Comparison of ENCODE assay signal across 21 cellular contexts in genomic region chr17:42475121-42475520, GRCh38. TPM values are rescaled to one million over a fixed set of nuclear protein-coding genes. Genes with fewer than 3 reads are reported as not detected.
DNase-seq lines count a peak whose midpoint lies in the region; ATAC-seq and TF ChIP-seq lines count a peak whose summit lies in the region.
"Had no signal": no experiment of that assay in that cellular context is flagged by ENCODE, and none has a peak within 500 bp of the region (broad histone marks: within the 10 kb centered on the region; RNA-seq: fewer than 3 reads in every experiment).

No MANE protein-coding gene starts in this region.

- H3K4me3 Mint-ChIP-seq in glutamatergic neuron (ENCODE audit: unreplicated experiment) = peak overlapping the region; percentile 34
- H3K4me3 Mint-ChIP-seq in stimulated activated naive B cell treated with anti-CD40 and anti-IgM and Interleukin-4, amounts not matched to agents 10 μg/mL and 1 μg/mL and 100 μg/mL, for 72 hours = peak overlapping the region in 1 of 2 donors; percentile 16
- H3K4me3 Mint-ChIP-seq: activated CD8-positive, alpha-beta memory T cell treated with anti-CD3 and anti-CD28 coated beads, Interleukin-2, amount 10 ng/mL, durations not matched to agents 7 days and 5 days; endodermal cell; neural crest cell had no signal

- DNase-seq in KBM-7 = peak; percentile 18
- DNase-seq in NCI-H2171 treated with DMSO at 0.1 percent for 48 hours (lab: John Stamatoyannopoulos, UW) = peak; percentile 87
- no peak for DNase-seq in glutamatergic neuron
- no peak for DNase-seq in stimulated activated naive B cell treated with anti-CD40 and anti-IgM and Interleukin-4, amounts not matched to agents 10 μg/mL and 1 μg/mL and 100 μg/mL, for 72 hours
- DNase-seq in NCI-H526 (lab: John Stamatoyannopoulos, UW) = no peak
- no peak for DNase-seq in NCI-H1092 treated with DMSO at 0.1 percent for 48 hours (lab: John Stamatoyannopoulos, UW)
- DNase-seq in 8988T = no peak
- DNase-seq: activated CD4-positive, alpha-beta T cell treated with anti-CD3 and anti-CD28 coated beads for 48 hours; activated CD8-positive, alpha-beta memory T cell treated with anti-CD3 and anti-CD28 coated beads, Interleukin-2, amount 10 ng/mL, durations not matched to agents 7 days and 5 days; BE2C; Caco-2; endodermal cell; H7; left cardiac atrium; NCI-H1417; SK-N-SH; T-helper 9 cell had no signal

- no peaks in the 10 kb centered on the region for H3K9me3 Mint-ChIP-seq in glutamatergic neuron (ENCODE audit: unreplicated experiment)
- H3K9me3 Mint-ChIP-seq in stimulated activated naive B cell treated with anti-CD40 and anti-IgM and Interleukin-4, amounts not matched to agents 10 μg/mL and 1 μg/mL and 100 μg/mL, for 72 hours = no peaks in the 10 kb centered on the region
- H3K9me3 Mint-ChIP-seq: endodermal cell; neural crest cell; stimulated activated naive CD8-positive, alpha-beta T cell treated with anti-CD3 and anti-CD28 coated beads, Interleukin-15, Interleukin-2, amounts not matched to agents 100 ng/mL and 50 ng/mL, for 24 hours had no signal

- TF ChIP-seq CTCF in glutamatergic neuron (IDR thresholded peaks at IDR 0.05; ENCODE audit: partially characterized antibody, unreplicated experiment) = no peak

- peaks cover 2% of the 10 kb centered on the region for H3K27me3 Mint-ChIP-seq in glutamatergic neuron (ENCODE audit: unreplicated experiment)
- H3K27me3 Mint-ChIP-seq in stimulated activated naive B cell treated with anti-CD40 and anti-IgM and Interleukin-4, amounts not matched to agents 10 μg/mL and 1 μg/mL and 100 μg/mL, for 72 hours = no peaks in the 10 kb centered on the region
- H3K27me3 Mint-ChIP-seq: progenitor cell of endocrine pancreas had no signal

- in situ Hi-C loops in KBM-7 (cut with MboI; ENCODE audit: low pct_unique_long_range_greater_than_20kb, low sequenced_read_pairs) = no loop called here

- H3K27ac Mint-ChIP-seq in glutamatergic neuron (ENCODE audit: unreplicated experiment) = no peak overlapping the region
- H3K27ac Mint-ChIP-seq in stimulated activated naive B cell treated with anti-CD40 and anti-IgM and Interleukin-4, amounts not matched to agents 10 μg/mL and 1 μg/mL and 100 μg/mL, for 72 hours = no peak overlapping the region
- H3K27ac Mint-ChIP-seq: activated CD8-positive, alpha-beta memory T cell treated with anti-CD3 and anti-CD28 coated beads, Interleukin-2, amount 10 ng/mL, durations not matched to agents 7 days and 5 days; endodermal cell; stimulated activated naive CD8-positive, alpha-beta T cell treated with anti-CD3 and anti-CD28 coated beads, Interleukin-15, Interleukin-2, amounts not matched to agents 100 ng/mL and 50 ng/mL, for 24 hours had no signal

- no peaks in the 10 kb centered on the region for H3K36me3 Mint-ChIP-seq in glutamatergic neuron (ENCODE audit: unreplicated experiment)
- H3K36me3 Mint-ChIP-seq in stimulated activated naive B cell treated with anti-CD40 and anti-IgM and Interleukin-4, amounts not matched to agents 10 μg/mL and 1 μg/mL and 100 μg/mL, for 72 hours = peaks cover 62 to 65% of the 10 kb centered on the region in 2 donors

- H3K4me1 Mint-ChIP-seq in glutamatergic neuron (ENCODE audit: low read depth, unreplicated experiment) = peaks cover 10% of the 10 kb centered on the region
- peaks cover 10 to 18% of the 10 kb centered on the region in 2 donors for H3K4me1 Mint-ChIP-seq in stimulated activated naive B cell treated with anti-CD40 and anti-IgM and Interleukin-4, amounts not matched to agents 10 μg/mL and 1 μg/mL and 100 μg/mL, for 72 hours
- H3K4me1 Mint-ChIP-seq: neural crest cell had no signal

- ATAC-seq in stimulated activated naive B cell treated with anti-CD40 and anti-IgM and Interleukin-4, amounts not matched to agents 10 μg/mL and 1 μg/mL and 100 μg/mL, for 72 hours (replicated peaks) = peak; percentile 33 to 44
- no peak for ATAC-seq in HG02642 (IDR thresholded peaks at IDR 0.05; ENCODE audit: poor library complexity, unreplicated experiment)
- ATAC-seq: activated CD8-positive, alpha-beta memory T cell treated with anti-CD3 and anti-CD28 coated beads, Interleukin-2, amount 10 ng/mL, durations not matched to agents 7 days and 5 days had no signal

RNA-seq across cellular contexts. Expression of gene ATP6V0A1, which starts 16.4 kb away (rescaled TPM):
- 253 TPM for total RNA-seq in glutamatergic neuron (ENCODE audit: unreplicated experiment)

RNA-seq across cellular contexts. Expression of gene CAVIN1, which starts 52.1 kb away (rescaled TPM):
- 0.32 TPM for total RNA-seq in glutamatergic neuron (ENCODE audit: unreplicated experiment)

Comparison
In these comparisons a context has a peak if more than half of its experiments do, and no peak if none do; other contexts are left out.
1. DNase-seq: peak in KBM-7 (single experiment) and NCI-H2171 treated with DMSO at 0.1 percent for 48 hours (single experiment); none in glutamatergic neuron (single experiment), stimulated activated naive B cell treated with anti-CD40 and anti-IgM and Interleukin-4, amounts not matched to agents 10 μg/mL and 1 μg/mL and 100 μg/mL, for 72 hours (single experiment), NCI-H526 (0 of 2), NCI-H1092 treated with DMSO at 0.1 percent for 48 hours (single experiment) and 8988T (single experiment).